ENCODE assay signal across 13 cellular contexts in genomic region chr16:89099905-89100304, GRCh38. TPM values are rescaled to one million over a fixed set of nuclear protein-coding genes. Genes with fewer than 3 reads are reported as not detected.
DNase-seq lines count a peak whose midpoint lies in the region; ATAC-seq and TF ChIP-seq lines count a peak whose summit lies in the region.
"Had no signal": no experiment of that assay in that cellular context is flagged by ENCODE, and none has a peak within 500 bp of the region (broad histone marks: within the 10 kb centered on the region; RNA-seq: fewer than 3 reads in every experiment).

No MANE protein-coding gene starts in this region.

- H3F3A ChIP-seq in SK-N-SH (replicated peaks; ENCODE audit: insufficient read depth) = no peaks in the 10 kb centered on the region

- TF ChIP-seq EP300 in upper lobe of left lung (IDR thresholded peaks at IDR 0.05) = no peak
- TF ChIP-seq EP300 in SK-N-SH (IDR thresholded peaks at IDR 0.05; ENCODE audit: borderline replicate concordance in 1 of 2, low read depth in 1 of 2, low read length in 1 of 2) = no peak

- H3K4me3 Mint-ChIP-seq in T-helper 17 cell = peak overlapping the region; percentile 68

- H3K27me3 ChIP-seq in right cardiac atrium (ENCODE audit: control insufficient read depth, insufficient read depth) (no peaks in the 10 kb centered on the region), right atrium auricular region (no peaks in the 10 kb centered on the region), upper lobe of left lung (no peaks in the 10 kb centered on the region), SK-N-SH (ENCODE audit: insufficient read depth) (no peaks in the 10 kb centered on the region)
- H3K27me3 ChIP-seq: BE2C, body of pancreas had no signal

- 0 out of 2 replicates have a peak, but pooled peaks cover 8% of the 10 kb centered on the region for H4K20me1 ChIP-seq in SK-N-SH (ENCODE audit: insufficient read depth)

- DNase-seq in right cardiac atrium = peak in 2 of 3 donors; percentile 35 to 49
- DNase-seq in right atrium auricular region (ENCODE audit: low spot score) = no peak
- DNase-seq in T-helper 17 cell = no peak
- peak; percentile 16 for DNase-seq in fibroblast of gingiva (ENCODE audit: low read depth)
- DNase-seq in upper lobe of left lung = peak; percentile 41 to 55
- no peak for DNase-seq in SK-N-SH
- DNase-seq in AG08396 (ENCODE audit: low spot score) = no peak
- DNase-seq: activated T-cell treated with anti-CD3 and anti-CD28 coated beads, Interleukin-2, amount 50 U/mL, for 48 hours; BE2C; body of pancreas; effector memory CD4-positive, alpha-beta T cell; NCI-H2081 treated with DMSO at 0.1 percent for 48 hours had no signal

- no peak overlapping the region for H3K9ac ChIP-seq in SK-N-SH

- peaks cover 6% of the 10 kb centered on the region for H3K36me3 Mint-ChIP-seq in T-helper 17 cell (ENCODE audit: low read depth)

- intact Hi-C loops in right cardiac atrium (cut with DNase I) = loop anchor here in 1 of 4 donors (10.0 kb wide), 1 partner anchor 155 kb away; no protein-coding TSS in a partner anchor

- WGBS in right cardiac atrium = 62% methylated on average over 11 of the region's 11 CpGs
- WGBS in upper lobe of left lung, 2 donors = 55 to 59% methylated on average over 10 to 11 of the region's 11 CpGs
- WGBS in SK-N-SH (ENCODE audit: low lambda C conversion rate) = 71% methylated on average over 10 of the region's 11 CpGs

- TF ChIP-seq RAD21 in SK-N-SH (IDR thresholded peaks at IDR 0.05; ENCODE audit: low read length) = no peak

- no peaks in the 10 kb centered on the region for H3K9me2 ChIP-seq in SK-N-SH

- peak overlapping the region; percentile 95 for H3K27ac Mint-ChIP-seq in T-helper 17 cell

- H3K36me3 ChIP-seq in right atrium auricular region (peaks cover 29% of the 10 kb centered on the region), upper lobe of left lung (peaks cover 24 to 55% (median 43%) of the 10 kb centered on the region in 4 donors), SK-N-SH (replicated peaks in 1 of 2; ENCODE audit: control insufficient read depth in 1 of 2, insufficient read depth in 2 of 2, low read length in 1 of 2) (peaks cover 0 to 45% of the 10 kb centered on the region in 2 experiments)

- H3K27ac ChIP-seq in right cardiac atrium (ENCODE audit: low read length) (no peak overlapping the region), right atrium auricular region (no peak overlapping the region), upper lobe of left lung (no peak overlapping the region), SK-N-SH (ENCODE audit: low read depth in 2 of 2, low read length in 1 of 2) (no peak overlapping the region)
- H3K27ac ChIP-seq: body of pancreas had no signal

- ATAC-seq in right cardiac atrium (no peak), T-helper 17 cell (no peak), upper lobe of left lung (ENCODE audit: low FRiP score in 2 of 2) (no peak), HG03571 (IDR thresholded peaks at IDR 0.05; ENCODE audit: unreplicated experiment) (no peak)
- ATAC-seq: body of pancreas had no signal

- no peak overlapping the region for H3K4me3 ChIP-seq in right cardiac atrium (ENCODE audit: low read length)
- no peak overlapping the region for H3K4me3 ChIP-seq in right atrium auricular region
- no peak overlapping the region for H3K4me3 ChIP-seq in upper lobe of left lung
- no peak overlapping the region for H3K4me3 ChIP-seq in SK-N-SH (ENCODE audit: low read depth in 2 of 2, low read length in 1 of 2)
- H3K4me3 ChIP-seq: body of pancreas had no signal

- no peaks in the 10 kb centered on the region for H3K27me3 Mint-ChIP-seq in T-helper 17 cell

- H3K9me3 ChIP-seq in right cardiac atrium (ENCODE audit: control insufficient read depth, low read length) (no peaks in the 10 kb centered on the region), right atrium auricular region (no peaks in the 10 kb centered on the region), T-helper 17 cell (ENCODE audit: control insufficient read depth, low read length, poor library complexity, severe bottlenecking) (no peaks in the 10 kb centered on the region), upper lobe of left lung (no peaks in the 10 kb centered on the region), SK-N-SH (no peaks in the 10 kb centered on the region)
- H3K9me3 ChIP-seq: BE2C, body of pancreas had no signal

- TF ChIP-seq POLR2A in upper lobe of left lung (IDR thresholded peaks at IDR 0.05) = no peak

- CTCF ChIA-PET in SK-N-SH (lab: Yijun Ruan, JAX) = no interaction called here

- H3K4me1 ChIP-seq in right cardiac atrium (ENCODE audit: control insufficient read depth, insufficient read depth, low read length) = no peaks in the 10 kb centered on the region
- peaks cover 0 to 24% of the 10 kb centered on the region in 2 donors for H3K4me1 ChIP-seq in right atrium auricular region
- peaks cover 16 to 46% (median 29%) of the 10 kb centered on the region in 4 donors for H3K4me1 ChIP-seq in upper lobe of left lung
- H3K4me1 ChIP-seq in SK-N-SH (ENCODE audit: control insufficient read depth in 1 of 2, insufficient read depth in 2 of 2, low read depth in 1 of 2, low read length in 1 of 2) = peaks cover 2 to 30% of the 10 kb centered on the region in 2 experiments; a peak in 2 of 4 replicates

- H2AFZ ChIP-seq in SK-N-SH (ENCODE audit: low read depth) = no peak overlapping the region

- TF ChIP-seq CTCF in right atrium auricular region (IDR thresholded peaks at IDR 0.05) (no peak), upper lobe of left lung (IDR thresholded peaks at IDR 0.05) (no peak), SK-N-SH (IDR thresholded peaks at IDR 0.05) (no peak)

- POLR2A ChIA-PET in SK-N-SH (lab: Yijun Ruan, JAX) = interaction anchor here (0.6 kb wide), 1 partner anchor 14 kb away, joined by 3 read pairs; no protein-coding TSS in a partner anchor

- H3K79me2 ChIP-seq in SK-N-SH (ENCODE audit: insufficient read depth) = peaks cover 37% of the 10 kb centered on the region

- H3K4me1 Mint-ChIP-seq in T-helper 17 cell = peaks cover 40% of the 10 kb centered on the region

- H3K4me2 ChIP-seq in SK-N-SH = no peak overlapping the region

TF ChIP-seq in SK-N-SH, 30 proteins besides CTCF, POLR2A, EP300 and RAD21:
- TF ChIP-seq TAF1 (IDR thresholded peaks at IDR 0.05; ENCODE audit: borderline replicate concordance, low read depth, low read length) (no peak), IRF3 (IDR thresholded peaks at IDR 0.05; ENCODE audit: low read depth, low read length) (no peak), PBX3 (IDR thresholded peaks at IDR 0.05) (no peak), FOXM1 (IDR thresholded peaks at IDR 0.05; ENCODE audit: low read depth) (no peak), YY1 (IDR thresholded peaks at IDR 0.05; ENCODE audit: low read depth) (no peak), MEF2A (IDR thresholded peaks at IDR 0.05; ENCODE audit: borderline replicate concordance, low read depth) (no peak), RCOR1 (IDR thresholded peaks at IDR 0.05; ENCODE audit: low read length) (no peak), RXRA (IDR thresholded peaks at IDR 0.05; ENCODE audit: borderline replicate concordance, low read depth) (no peak)

RNA-seq across cellular contexts. Expression of gene ACSF3, which starts 6.3 kb away (rescaled TPM):
- 10 to 100 TPM; 13.9 to 22.4 (median 16.7) TPM for total RNA-seq in right cardiac atrium
- 16.4 TPM for polyA plus RNA-seq in right cardiac atrium
- total RNA-seq in right atrium auricular region = 10 to 100 TPM; 13.4 to 15.9 TPM
- total RNA-seq in T-helper 17 cell = 10 to 100 TPM; 48.0 to 53.6 TPM
- 10 to 100 TPM; 30.2 to 97.4 (median 35.3) TPM for total RNA-seq in upper lobe of left lung
- polyA plus RNA-seq in SK-N-SH (2012; rRNA removed) = 14.9 and 18.8 TPM in 2 replicates
- polyA plus RNA-seq in SK-N-SH (2012; cell fraction: cytosol; rRNA removed) = 9.1 and 11.1 TPM in 2 replicates
- polyA plus RNA-seq in SK-N-SH (2012; cell fraction: nucleus; rRNA removed) = 25.9 and 33.9 TPM in 2 replicates

Comparison
In these comparisons a context has a peak if more than half of its experiments do, and no peak if none do; other contexts are left out.
1. DNase-seq: peak in right cardiac atrium (2 of 3), fibroblast of gingiva (single experiment) and upper lobe of left lung (2 of 2); none in right atrium auricular region (single experiment), T-helper 17 cell (0 of 3), SK-N-SH (single experiment) and AG08396 (single experiment).